Comparison of ENCODE assay signal across 9 cellular contexts in the genomic region with DNA sequence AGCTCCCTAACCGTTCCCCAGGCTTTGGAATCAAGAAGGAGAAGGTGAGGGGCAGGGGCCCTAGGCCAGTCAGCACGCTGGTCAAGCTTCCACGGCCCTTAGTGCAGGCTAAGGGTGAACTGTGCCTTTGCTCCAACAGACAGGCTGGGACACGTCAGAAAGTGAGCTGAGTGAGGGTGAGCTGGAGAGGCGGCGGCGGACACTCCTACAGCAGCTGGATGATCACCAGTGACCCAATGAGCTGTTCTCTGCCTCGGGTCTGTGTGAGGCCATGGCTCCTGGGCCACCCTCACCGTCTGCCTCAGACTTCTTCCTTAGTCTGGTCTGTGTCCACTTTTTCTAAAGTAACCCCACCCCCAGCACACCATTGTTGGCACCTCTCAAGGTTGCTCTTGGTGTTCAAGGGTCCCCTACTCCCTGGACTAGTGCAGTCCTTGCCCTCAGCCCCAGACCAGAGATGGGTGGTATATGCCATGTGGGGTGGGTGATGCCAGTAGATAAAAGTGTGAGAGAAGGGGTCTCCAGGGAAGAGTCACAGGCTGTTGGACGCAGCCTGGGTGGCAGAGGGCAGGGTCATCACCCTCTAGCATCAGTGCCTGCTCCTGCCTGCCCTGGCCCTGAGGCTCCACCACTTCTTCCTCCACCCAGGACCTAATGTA. TPM values are rescaled to one million over a fixed set of nuclear protein-coding genes. Genes with fewer than 3 reads are reported as not detected.
DNase-seq lines count a peak whose midpoint lies in the region; ATAC-seq, FAIRE-seq and TF ChIP-seq lines count a peak whose summit lies in the region.
"Had no signal": no experiment of that assay in that cellular context is flagged by ENCODE, and none has a peak within 500 bp of the region (broad histone marks: within the 10 kb centered on the region; RNA-seq: fewer than 3 reads in every experiment).

No MANE protein-coding gene starts in this region.

- no peaks in the 10 kb centered on the region for H3K27me3 ChIP-seq in right atrium auricular region
- H3K27me3 ChIP-seq in bronchial epithelial cell (ENCODE audit: control insufficient read depth, insufficient read depth, low read length), result no peaks in the 10 kb centered on the region

- FAIRE-seq in bronchial epithelial cell (lab: Jason Lieb, UNC), result no peak

- in situ Hi-C loops in KBM-7 (cut with MboI; ENCODE audit: low pct_unique_long_range_greater_than_20kb, low sequenced_read_pairs), result no loop called here

- H3K4me3 ChIP-seq in right atrium auricular region (no peak overlapping the region), bronchial epithelial cell (ENCODE audit: low read depth, low read length) (no peak overlapping the region)

- H3K9me3 ChIP-seq in right atrium auricular region, result no peaks in the 10 kb centered on the region

- H3K27me3 Mint-ChIP-seq in naive B cell, result no peaks in the 10 kb centered on the region

- no peaks in the 10 kb centered on the region for H3K9me3 Mint-ChIP-seq in naive B cell

- peak overlapping the region in 1 of 8 donors; percentile 33 for H3K4me3 Mint-ChIP-seq in naive B cell

- intact Hi-C loops in Right ventricle myocardium superior (cut with DNase I), result loop anchor here (1.0 kb wide), 1 partner anchor 64 kb away; no protein-coding TSS in a partner anchor

- peaks cover 3 to 13% of the 10 kb centered on the region in 2 donors for H3K36me3 Mint-ChIP-seq in naive B cell

- DNase-seq in Right ventricle myocardium superior, result no peak
- DNase-seq in right atrium auricular region (ENCODE audit: low spot score), result no peak
- DNase-seq in bronchial epithelial cell (ENCODE audit: low read depth), result peak; percentile 82
- DNase-seq in naive B cell, result no peak
- no peak for DNase-seq in NCI-H510A treated with DMSO at 0.1 percent for 48 hours (lab: John Stamatoyannopoulos, UW)
- DNase-seq in occipital lobe (lab: John Stamatoyannopoulos, UW), result no peak
- no peak for DNase-seq in KBM-7
- DNase-seq in stimulated activated CD4-positive, alpha-beta T cell treated with anti-CD3 and anti-CD28 coated beads, Interleukin-4, amount 100 ng/mL, for 4 hours, result no peak

- H3K27ac Mint-ChIP-seq in naive B cell, result peak overlapping the region; percentile 75 to 93 (median 82)

- peaks cover 37 to 43% (median 41%) of the 10 kb centered on the region in 3 donors for H3K4me1 Mint-ChIP-seq in naive B cell

- peaks cover 0 to 46% of the 10 kb centered on the region in 2 donors for H3K4me1 ChIP-seq in right atrium auricular region

- ATAC-seq in Right ventricle myocardium superior (ENCODE audit: poor library complexity), result peak; percentile 7
- peak; percentile 10 to 17 for ATAC-seq in naive B cell (ENCODE audit: low read depth in 2 of 2)

- H3K27ac ChIP-seq in right atrium auricular region, result no peak overlapping the region
- H3K27ac ChIP-seq: VCaP had no signal

- H3K36me3 ChIP-seq in right atrium auricular region (peaks cover 55% of the 10 kb centered on the region), bronchial epithelial cell (ENCODE audit: control insufficient read depth, insufficient read depth, low read length) (peaks cover 6% of the 10 kb centered on the region)

- TF ChIP-seq CTCF in right atrium auricular region (IDR thresholded peaks at IDR 0.05) (no peak), bronchial epithelial cell (IDR thresholded peaks at IDR 0.05; ENCODE audit: insufficient read depth, low read length, severe bottlenecking) (no peak)

RNA-seq across cellular contexts. Expression of a gene that starts 20.7 kb away (rescaled TPM):
- total RNA-seq in Right ventricle myocardium superior (19.1 TPM), right atrium auricular region (10 to 100 TPM; 14.9 to 16.0 TPM), bronchial epithelial cell (16.3 and 21.4 TPM in 2 replicates), occipital lobe (15.0 TPM)
- polyA plus RNA-seq in naive B cell (ENCODE audit: low read depth in 6 of 6), result 1 to 10 TPM; 1.3 to 3.4 (median 2.0) TPM

RNA-seq across cellular contexts. Expression of a gene that starts 38.7 kb away (rescaled TPM):
- 0.46 TPM for total RNA-seq in Right ventricle myocardium superior
- under 1 TPM in 1 of 2 donors, not detected in 1; 0.28 TPM for total RNA-seq in right atrium auricular region
- 0.13 and 0.26 TPM in 2 replicates for total RNA-seq in bronchial epithelial cell
- under 1 TPM in 3 of 6 donors, not detected in 3; 0.16 to 0.21 (median 0.17) TPM for polyA plus RNA-seq in naive B cell (ENCODE audit: low read depth in 6 of 6)
- not detected for total RNA-seq in occipital lobe
